ENCODE assay signal across 1 cellular context in the genomic region with DNA sequence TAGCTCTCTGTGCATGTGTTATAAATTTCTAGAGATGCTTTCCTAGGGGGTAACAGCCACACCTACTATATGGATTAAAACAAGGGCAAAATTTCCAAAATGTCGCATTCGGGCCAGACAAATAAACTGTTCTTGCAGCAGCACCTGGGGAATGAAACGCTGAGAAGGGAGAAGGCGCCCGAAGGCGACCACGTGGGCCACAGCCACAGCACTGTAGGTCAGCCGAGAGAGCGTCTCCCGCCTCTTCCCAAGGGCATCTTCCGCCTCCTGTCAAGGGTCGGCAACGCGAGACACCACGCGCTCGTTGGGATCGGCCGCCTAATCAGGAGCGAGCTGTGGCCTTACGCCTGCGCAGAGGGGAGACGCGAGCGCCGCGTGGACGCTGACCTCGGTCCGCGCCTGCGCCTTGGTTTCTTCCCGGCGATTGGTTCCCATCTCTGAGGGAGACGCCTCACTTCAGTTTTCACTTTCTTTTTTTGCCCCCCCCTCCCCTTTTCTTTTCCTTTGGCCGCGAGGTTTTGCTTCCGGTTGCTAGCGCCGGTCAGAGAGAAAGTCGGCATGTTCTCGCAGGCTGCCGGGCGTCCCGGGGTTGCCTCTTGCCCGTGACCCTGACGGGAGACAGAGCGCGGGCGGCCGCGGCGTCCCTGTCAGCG.
A peak's percentile ranks its signal among the peaks of the same experiment; 100 is the strongest.
TF ChIP-seq lines count a peak whose summit lies in the region.

TASOR2 (plus strand) TSS at position 521 of the 653 bp plus-strand sequence. CDS start 35,805 bp downstream, outside the sequence.

TF ChIP-seq in H1, 55 proteins besides CTCF, POLR2A, EP300 and RAD21:
- TF ChIP-seq CHD1 (IDR thresholded peaks at IDR 0.05; ENCODE audit: low read depth, low read length) (no peak), PHF8 (conservative IDR thresholded peaks at IDR 0.05; ENCODE audit: low read depth, low read length) (peak; percentile 64; the same call in 1 of the 2 replicates), RFX5 (IDR thresholded peaks at IDR 0.05; ENCODE audit: borderline replicate concordance, low read depth, low read length) (no peak), SIN3A (conservative IDR thresholded peaks at IDR 0.05 in 1 of 2, IDR thresholded peaks at IDR 0.05 in 1 of 2; ENCODE audit: low read depth in 1 of 2, low read length in 2 of 2) (peak in 1 of 2 experiments; percentile 80; a peak in 3 of 4 replicates), TBP (IDR thresholded peaks at IDR 0.05; ENCODE audit: low read depth, low read length) (peak; percentile 14; the same call in 1 of the 2 replicates), E2F6 (IDR thresholded peaks at IDR 0.05) (peak; percentile 100), GTF2F1 (IDR thresholded peaks at IDR 0.05; ENCODE audit: borderline replicate concordance, low read depth, low read length) (peak; percentile 91), SIRT6 (IDR thresholded peaks at IDR 0.05; ENCODE audit: low read length) (no peak), YY1 (IDR thresholded peaks at IDR 0.05; ENCODE audit: low read depth, low read length) (no peak), CHD7 (IDR thresholded peaks at IDR 0.05; ENCODE audit: insufficient replicate concordance, low read length) (no peak), MAFK (IDR thresholded peaks at IDR 0.05; ENCODE audit: low read depth, low read length) (no peak), RBBP5 (IDR thresholded peaks at IDR 0.05; ENCODE audit: borderline replicate concordance, low read depth, low read length) (no peak), MAX (IDR thresholded peaks at IDR 0.05) (peak; percentile 100), POLR2AphosphoS5 (IDR thresholded peaks at IDR 0.05; ENCODE audit: low read depth, low read length) (peak; percentile 41; the same call in 1 of the 2 replicates), SP4 (IDR thresholded peaks at IDR 0.05; ENCODE audit: low read length) (0 out of 2 replicates have a peak, but pooled peaks have one; percentile 35), HDAC2 (IDR thresholded peaks at IDR 0.05; ENCODE audit: borderline replicate concordance in 1 of 2, low read depth in 2 of 2, low read length in 2 of 2) (peak in 1 of 2 experiments; percentile 62; a peak in 2 of 4 replicates), KDM4A (IDR thresholded peaks at IDR 0.05; ENCODE audit: low read depth, low read length, severe bottlenecking) (peak; percentile 41), CHD2 (IDR thresholded peaks at IDR 0.05; ENCODE audit: low read length) (peak; percentile 96), SP2 (IDR thresholded peaks at IDR 0.05; ENCODE audit: low read length) (no peak), ZNF274 (IDR thresholded peaks at IDR 0.05; ENCODE audit: borderline replicate concordance, extremely low read depth, low read length) (no peak), TCF12 (IDR thresholded peaks at IDR 0.05; ENCODE audit: low read depth, low read length) (peak; percentile 81; the same call in 1 of the 2 replicates), BRCA1 (IDR thresholded peaks at IDR 0.05; ENCODE audit: low read depth, low read length) (peak; percentile 84), FOSL1 (IDR thresholded peaks at IDR 0.05; ENCODE audit: insufficient read depth, low read depth, low read length) (no peak), ATF2 (IDR thresholded peaks at IDR 0.05; ENCODE audit: low read length) (peak; percentile 54; the same call in 1 of the 2 replicates), CREB1 (IDR thresholded peaks at IDR 0.05) (peak; percentile 27; the same call in 1 of the 2 replicates), ASH2L (IDR thresholded peaks at IDR 0.05; ENCODE audit: low read length) (no peak), NRF1 (IDR thresholded peaks at IDR 0.05; ENCODE audit: low read depth, low read length) (peak; percentile 97), GABPA (IDR thresholded peaks at IDR 0.05; ENCODE audit: borderline replicate concordance, insufficient read depth, low read length) (peak; percentile 82; the same call in 1 of the 2 replicates), TEAD4 (IDR thresholded peaks at IDR 0.05; ENCODE audit: low read depth, low read length) (peak; percentile 45; the same call in 1 of the 2 replicates), CBX5 (IDR thresholded peaks at IDR 0.05; ENCODE audit: low read depth, low read length) (no peak), BACH1 (IDR thresholded peaks at IDR 0.05; ENCODE audit: low read length) (no peak; the same call in 1 of the 2 replicates), RNF2 (IDR thresholded peaks at IDR 0.05; ENCODE audit: borderline replicate concordance, low read depth, low read length, missing control alignments, poor library complexity, severe bottlenecking) (peak; percentile 65), KDM1A (IDR thresholded peaks at IDR 0.05; ENCODE audit: borderline replicate concordance, low read length) (no peak; the same call in 1 of the 2 replicates), CEBPB (IDR thresholded peaks at IDR 0.05; ENCODE audit: low read depth, low read length) (no peak)
- TF ChIP-seq, protein P1, sequence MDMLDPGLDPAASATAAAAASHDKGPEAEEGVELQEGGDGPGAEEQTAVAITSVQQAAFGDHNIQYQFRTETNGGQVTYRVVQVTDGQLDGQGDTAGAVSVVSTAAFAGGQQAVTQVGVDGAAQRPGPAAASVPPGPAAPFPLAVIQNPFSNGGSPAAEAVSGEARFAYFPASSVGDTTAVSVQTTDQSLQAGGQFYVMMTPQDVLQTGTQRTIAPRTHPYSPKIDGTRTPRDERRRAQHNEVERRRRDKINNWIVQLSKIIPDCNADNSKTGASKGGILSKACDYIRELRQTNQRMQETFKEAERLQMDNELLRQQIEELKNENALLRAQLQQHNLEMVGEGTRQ (IDR thresholded peaks at IDR 0.05; ENCODE audit: low read length), result peak; percentile 73
